8 cellular contexts compared by ENCODE assay signal in the genomic region with DNA sequence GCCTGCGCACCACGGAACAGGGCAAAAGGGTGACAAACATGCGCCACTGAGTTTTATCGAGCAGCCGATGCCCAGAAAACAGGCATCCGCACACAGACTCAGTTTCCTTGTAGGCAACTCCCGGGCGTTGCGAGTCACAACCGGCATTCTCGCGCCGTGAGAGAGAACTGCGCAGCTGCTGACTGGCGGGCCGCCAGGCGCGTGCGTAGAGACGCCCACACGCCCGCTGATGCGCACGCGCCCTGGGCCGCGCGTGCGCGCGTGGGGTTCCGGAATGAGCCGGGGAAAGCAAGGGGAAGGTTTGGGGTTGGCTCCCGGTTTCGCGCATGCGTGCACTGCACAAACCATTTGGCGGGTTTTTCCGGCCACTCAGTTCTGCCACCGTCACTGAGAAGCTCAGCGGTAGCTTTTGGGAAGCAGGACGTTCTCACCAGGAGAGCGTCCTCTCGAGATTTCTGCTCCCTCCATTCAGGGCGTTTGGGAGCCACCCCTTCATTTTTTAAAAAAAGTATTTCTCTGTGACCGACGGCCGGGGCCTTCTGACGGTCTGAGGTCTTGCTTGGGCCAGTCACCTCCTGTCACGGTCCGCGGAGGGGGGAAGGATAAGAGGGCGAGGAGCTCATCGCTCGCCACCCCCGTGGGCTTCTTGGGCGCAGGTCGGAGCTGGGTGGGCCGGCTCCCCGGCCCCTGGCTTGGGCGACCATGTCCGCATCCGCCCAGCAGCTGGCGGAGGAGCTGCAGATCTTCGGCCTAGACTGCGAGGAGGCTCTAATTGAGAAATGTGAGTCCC. TPM values are rescaled to one million over a fixed set of nuclear protein-coding genes. Genes with fewer than 3 reads are reported as not detected.
DNase-seq lines count a peak whose midpoint lies in the region; ATAC-seq lines count a peak whose summit lies in the region.

A gene with protein sequence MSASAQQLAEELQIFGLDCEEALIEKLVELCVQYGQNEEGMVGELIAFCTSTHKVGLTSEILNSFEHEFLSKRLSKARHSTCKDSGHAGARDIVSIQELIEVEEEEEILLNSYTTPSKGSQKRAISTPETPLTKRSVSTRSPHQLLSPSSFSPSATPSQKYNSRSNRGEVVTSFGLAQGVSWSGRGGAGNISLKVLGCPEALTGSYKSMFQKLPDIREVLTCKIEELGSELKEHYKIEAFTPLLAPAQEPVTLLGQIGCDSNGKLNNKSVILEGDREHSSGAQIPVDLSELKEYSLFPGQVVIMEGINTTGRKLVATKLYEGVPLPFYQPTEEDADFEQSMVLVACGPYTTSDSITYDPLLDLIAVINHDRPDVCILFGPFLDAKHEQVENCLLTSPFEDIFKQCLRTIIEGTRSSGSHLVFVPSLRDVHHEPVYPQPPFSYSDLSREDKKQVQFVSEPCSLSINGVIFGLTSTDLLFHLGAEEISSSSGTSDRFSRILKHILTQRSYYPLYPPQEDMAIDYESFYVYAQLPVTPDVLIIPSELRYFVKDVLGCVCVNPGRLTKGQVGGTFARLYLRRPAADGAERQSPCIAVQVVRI (plus strand): TSS at position 372 of the 790 bp plus-strand sequence. CDS start 331 bp downstream, at position 703.

- peak; percentile 72 for ATAC-seq in GM21360 (IDR thresholded peaks at IDR 0.05; ENCODE audit: unreplicated experiment)
- peak; percentile 88 for ATAC-seq in memory B cell (ENCODE audit: low read depth)

- peak within 1 kb of the TSS; percentile 83 for H3K27ac Mint-ChIP-seq in memory B cell

- H3K4me1 Mint-ChIP-seq in memory B cell = peaks cover 19% of the 10 kb centered on the region

- H3K36me3 Mint-ChIP-seq in memory B cell = peaks cover 11% of the 10 kb centered on the region

- no peaks in the 10 kb centered on the region for H3K9me3 ChIP-seq in effector memory CD4-positive, alpha-beta T cell (ENCODE audit: control insufficient read depth, low read length)

- H3K36me3 ChIP-seq in effector memory CD4-positive, alpha-beta T cell (ENCODE audit: control insufficient read depth, insufficient read depth, low read length) = no peaks in the 10 kb centered on the region

- peak within 1 kb of the TSS; percentile 89 for H3K4me3 ChIP-seq in effector memory CD4-positive, alpha-beta T cell (ENCODE audit: insufficient read depth, low read depth, low read length, poor library complexity, severe bottlenecking)

- H3K4me3 Mint-ChIP-seq in memory B cell = peak within 1 kb of the TSS; percentile 74

- H3K27ac ChIP-seq in effector memory CD4-positive, alpha-beta T cell (ENCODE audit: insufficient read depth, low read length, poor library complexity, severe bottlenecking) = peak within 1 kb of the TSS; percentile 93

- no peaks in the 10 kb centered on the region for H3K9me3 Mint-ChIP-seq in memory B cell

- POLR2A ChIA-PET in activated CD8-positive, alpha-beta memory T cell treated with anti-CD3 and anti-CD28 coated beads for 36 hours (lab: Charles Lee) = interaction anchor here (0.5 to 2.0 kb wide), 23 partner anchors 12 to 552 kb away, joined by 3 to 12 read pairs (median 4); partner anchors contain the start of genes CDC42EP2, DPF2 and MALAT1

- H3K27me3 ChIP-seq in effector memory CD4-positive, alpha-beta T cell (replicated peaks; ENCODE audit: control insufficient read depth, insufficient read depth, low read length, poor library complexity, severe bottlenecking) = no peaks in the 10 kb centered on the region

- CTCF ChIA-PET in activated CD8-positive, alpha-beta memory T cell treated with anti-CD3 and anti-CD28 coated beads for 36 hours (lab: Charles Lee) = interaction anchor here (0.7 to 2.2 kb wide), 6 partner anchors 11 to 140 kb away, joined by 3 to 11 read pairs (median 3); partner anchors contain the start of genes CDC42EP2, FAU and MRPL49

- no peaks in the 10 kb centered on the region for H3K27me3 Mint-ChIP-seq in memory B cell

- DNase-seq in COLO668 (lab: John Stamatoyannopoulos, UW; ENCODE audit: unreplicated experiment) (peak; percentile 99), HT1080 (ENCODE audit: low read depth) (peak; percentile 94), NOMO-1 (lab: John Stamatoyannopoulos, UW; ENCODE audit: unreplicated experiment in 2 of 2) (peak; percentile 93 to 97), memory B cell (ENCODE audit: low spot score in 2 of 2) (peak; percentile 88 to 96)
- peak; percentile 93 to 94 (median 93) for DNase-seq in effector memory CD4-positive, alpha-beta T cell
- peak; percentile 94 for DNase-seq in stimulated activated CD8-positive, alpha-beta memory T cell treated with anti-CD3 and anti-CD28 coated beads, Interleukin-12 subunit alpha, Interleukin-12 subunit beta, amount 100 ng/mL, for 1 hour (ENCODE audit: low read depth)

- H3K4me1 ChIP-seq in effector memory CD4-positive, alpha-beta T cell (ENCODE audit: control insufficient read depth, insufficient read depth, low read length, poor library complexity, severe bottlenecking) = peaks cover 14% of the 10 kb centered on the region

RNA-seq across cellular contexts. Expression of the gene that starts here (rescaled TPM):
- total RNA-seq in HT1080 (2014; rRNA removed; shearing (Covaris generic)) = 21.4 and 24.2 TPM in 2 replicates
- polyA plus RNA-seq in HT1080 (2015; cell fraction: cytosol; rRNA removed) = 18.3 and 18.8 TPM in 2 replicates
- 50.9 and 60.8 TPM in 2 replicates for polyA plus RNA-seq in HT1080 (2015; cell fraction: nucleus; rRNA removed)
- 10 to 100 TPM; 73.8 to 80.7 TPM for total RNA-seq in activated CD8-positive, alpha-beta memory T cell treated with anti-CD3 and anti-CD28 coated beads for 36 hours

Comparison
In these comparisons a context has a peak if more than half of its experiments do, and no peak if none do; other contexts are left out.
1. Peak in every context shown above with its lines: DNase-seq, ATAC-seq, H3K4me3 ChIP-seq and H3K27ac ChIP-seq.